ENCODE assay signal across 1 cellular context in the genomic region with DNA sequence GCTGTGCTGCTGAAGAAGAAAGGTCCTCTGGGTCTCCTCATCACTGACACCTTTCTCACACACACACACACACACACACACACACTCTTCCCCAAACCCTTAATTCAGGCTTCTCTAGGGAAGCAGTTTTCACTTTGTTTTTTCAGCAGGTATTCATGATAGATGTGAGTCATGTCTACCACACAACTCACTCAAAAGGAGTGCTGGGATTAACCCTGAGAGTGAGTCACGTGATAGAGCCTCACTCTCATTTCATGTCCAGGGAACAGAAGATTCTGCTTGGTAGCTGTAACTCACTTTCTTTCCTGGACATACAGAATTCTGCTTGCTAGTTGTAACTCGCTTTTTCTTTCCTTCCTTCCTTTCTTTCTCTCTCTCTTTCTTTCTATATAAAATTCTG.
TF ChIP-seq lines count a peak whose summit lies in the region.

No MANE protein-coding gene starts in this region.

TF ChIP-seq in SK-N-SH, 30 proteins besides CTCF, POLR2A, EP300 and RAD21 (continued from another document):
- TF ChIP-seq, protein P1, sequence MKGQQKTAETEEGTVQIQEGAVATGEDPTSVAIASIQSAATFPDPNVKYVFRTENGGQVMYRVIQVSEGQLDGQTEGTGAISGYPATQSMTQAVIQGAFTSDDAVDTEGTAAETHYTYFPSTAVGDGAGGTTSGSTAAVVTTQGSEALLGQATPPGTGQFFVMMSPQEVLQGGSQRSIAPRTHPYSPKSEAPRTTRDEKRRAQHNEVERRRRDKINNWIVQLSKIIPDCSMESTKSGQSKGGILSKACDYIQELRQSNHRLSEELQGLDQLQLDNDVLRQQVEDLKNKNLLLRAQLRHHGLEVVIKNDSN (IDR thresholded peaks at IDR 0.05; ENCODE audit: borderline replicate concordance, low read depth), result peak; percentile 80; the same call in 1 of the 2 replicates
- TF ChIP-seq RCOR1 (IDR thresholded peaks at IDR 0.05; ENCODE audit: low read length), result no peak
- TF ChIP-seq, protein P2, sequence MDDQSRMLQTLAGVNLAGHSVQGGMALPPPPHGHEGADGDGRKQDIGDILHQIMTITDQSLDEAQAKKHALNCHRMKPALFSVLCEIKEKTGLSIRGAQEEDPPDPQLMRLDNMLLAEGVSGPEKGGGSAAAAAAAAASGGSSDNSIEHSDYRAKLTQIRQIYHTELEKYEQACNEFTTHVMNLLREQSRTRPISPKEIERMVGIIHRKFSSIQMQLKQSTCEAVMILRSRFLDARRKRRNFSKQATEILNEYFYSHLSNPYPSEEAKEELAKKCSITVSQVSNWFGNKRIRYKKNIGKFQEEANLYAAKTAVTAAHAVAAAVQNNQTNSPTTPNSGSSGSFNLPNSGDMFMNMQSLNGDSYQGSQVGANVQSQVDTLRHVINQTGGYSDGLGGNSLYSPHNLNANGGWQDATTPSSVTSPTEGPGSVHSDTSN (IDR thresholded peaks at IDR 0.05), result peak; percentile 38; the same call in 1 of the 2 replicates
TF ChIP-seq in SK-N-SH: peak in this region for 4.
